1 cellular context compared by ENCODE assay signal in genomic region chr19:12720296-12720695, GRCh38.
TF ChIP-seq lines count a peak whose summit lies in the region.

No MANE protein-coding gene starts in this region.

TF ChIP-seq in GM23338, 12 proteins besides CTCF, POLR2A, EP300 and RAD21 (continued from another document):
- TF ChIP-seq ZNF462 (CRISPR knock-in tag; IDR thresholded peaks at IDR 0.05) (no peak), STAT1 (IDR thresholded peaks at IDR 0.05; ENCODE audit: unreplicated experiment) (no peak), JUNB (IDR thresholded peaks at IDR 0.05; ENCODE audit: unreplicated experiment) (no peak)
